Comparison of ENCODE assay signal across 26 cellular contexts in genomic region chr6:30116724-30117123, GRCh38. TPM values are rescaled to one million over a fixed set of nuclear protein-coding genes. Genes with fewer than 3 reads are reported as not detected.
DNase-seq lines count a peak whose midpoint lies in the region; ATAC-seq and TF ChIP-seq lines count a peak whose summit lies in the region.
"Had no signal": no experiment of that assay in that cellular context is flagged by ENCODE, and none has a peak within 500 bp of the region (broad histone marks: within the 10 kb centered on the region; RNA-seq: fewer than 3 reads in every experiment).

No MANE protein-coding gene starts in this region.

- H3K9me3 ChIP-seq in HEK293 (ENCODE audit: control insufficient read depth, insufficient read depth, low read depth, low read length) = no peaks in the 10 kb centered on the region
- H3K9me3 ChIP-seq in neural progenitor cell (ENCODE audit: low read depth) = no peaks in the 10 kb centered on the region
- H3K9me3 ChIP-seq: right atrium auricular region, tibial artery had no signal

- DNase-seq in AG10803 (ENCODE audit: low read depth) = no peak
- DNase-seq in chondrocyte (ENCODE audit: low spot score) = no peak
- no peak for DNase-seq in neural progenitor cell (ENCODE audit: low spot score)
- no peak for DNase-seq in HT-29 (ENCODE audit: low spot score)
- no peak for DNase-seq in GM20000 (ENCODE audit: low spot score)
- DNase-seq: activated CD4-positive, alpha-beta T cell treated with anti-CD3 and anti-CD28 coated beads for 48 hours; activated gamma-delta T cell treated with Interleukin-2 at 50 U/mL for 16 hours; activated naive CD8-positive, alpha-beta T cell treated with anti-CD3 and anti-CD28 coated beads, Interleukin-2, amount 50 U/mL, for 24 hours; activated T-cell treated with anti-CD3 and anti-CD28 coated beads, Interleukin-2, amount 50 U/mL, for 24 hours; CD4-positive, alpha-beta T cell; GM23248; islet precursor cell; NCI-H446; NCI-H774; T-helper 2 cell; tibial artery had no signal

- peaks cover 27% of the 10 kb centered on the region for H3K27me3 Mint-ChIP-seq in chondrocyte (ENCODE audit: low read depth)
- H3K27me3 Mint-ChIP-seq in neural progenitor cell (ENCODE audit: insufficient read depth, low read depth) = peaks cover 14% of the 10 kb centered on the region

- no peaks in the 10 kb centered on the region for H3F3A ChIP-seq in neural progenitor cell (ENCODE audit: low read depth)

- TF ChIP-seq CTCF in AG10803 (conservative IDR thresholded peaks at IDR 0.05; ENCODE audit: low read length) (peak; percentile 11; the same call in 1 of the 2 replicates), HEK293 (tag by site-specific recombination; IDR thresholded peaks at IDR 0.05) (no peak), chondrocyte (IDR thresholded peaks at IDR 0.05) (peak; percentile 60), neural progenitor cell (IDR thresholded peaks at IDR 0.05) (peak; percentile 22), GM20000 (IDR thresholded peaks at IDR 0.05; ENCODE audit: extremely low read depth, missing control alignments) (no peak)

- H3K36me3 Mint-ChIP-seq in chondrocyte (ENCODE audit: low read depth) (no peaks in the 10 kb centered on the region), neural progenitor cell (no peaks in the 10 kb centered on the region)

- peaks cover 60% of the 10 kb centered on the region for H3K27me3 ChIP-seq in neural progenitor cell
- H3K27me3 ChIP-seq: right atrium auricular region had no signal

- H3K4me3 Mint-ChIP-seq in chondrocyte (ENCODE audit: unreplicated experiment) (no peak overlapping the region), neural progenitor cell (no peak overlapping the region)
- H3K4me3 Mint-ChIP-seq: activated naive CD8-positive, alpha-beta T cell treated with anti-CD3 and anti-CD28 coated beads, Interleukin-2, amount 50 U/mL, for 24 hours; activated T-cell treated with anti-CD3 and anti-CD28 coated beads, Interleukin-2, amount 50 U/mL, for 24 hours; CD4-positive, alpha-beta T cell; nephron had no signal

- no peaks in the 10 kb centered on the region for H4K20me1 ChIP-seq in neural progenitor cell (ENCODE audit: low read depth)

- H3K9me3 Mint-ChIP-seq in chondrocyte (ENCODE audit: low read depth) (no peaks in the 10 kb centered on the region), neural progenitor cell (no peaks in the 10 kb centered on the region)
- H3K9me3 Mint-ChIP-seq: activated naive CD8-positive, alpha-beta T cell treated with anti-CD3 and anti-CD28 coated beads, Interleukin-2, amount 50 U/mL, for 24 hours; activated T-cell treated with anti-CD3 and anti-CD28 coated beads, Interleukin-2, amount 50 U/mL, for 24 hours; CD4-positive, alpha-beta T cell; nephron had no signal

- H3K27ac ChIP-seq in HEK293 (ENCODE audit: extremely low read depth, low read depth, low read length) (no peak overlapping the region), neural progenitor cell (no peak overlapping the region)
- H3K27ac ChIP-seq: epithelial cell of prostate, GM23248, parathyroid adenoma, right atrium auricular region, tibial artery had no signal

- no peaks in the 10 kb centered on the region for H3K79me2 ChIP-seq in neural progenitor cell (ENCODE audit: low read depth)
- H3K79me2 ChIP-seq: parathyroid adenoma had no signal

- H3K27ac Mint-ChIP-seq in chondrocyte (ENCODE audit: unreplicated experiment) (no peak overlapping the region), neural progenitor cell (no peak overlapping the region)
- H3K27ac Mint-ChIP-seq: activated naive CD8-positive, alpha-beta T cell treated with anti-CD3 and anti-CD28 coated beads, Interleukin-2, amount 50 U/mL, for 24 hours; activated T-cell treated with anti-CD3 and anti-CD28 coated beads, Interleukin-2, amount 50 U/mL, for 24 hours; CD4-positive, alpha-beta T cell; nephron had no signal

- H3K4me1 ChIP-seq in HEK293 (ENCODE audit: control insufficient read depth, insufficient read depth, low read length) (no peaks in the 10 kb centered on the region), neural progenitor cell (no peaks in the 10 kb centered on the region)
- H3K4me1 ChIP-seq: parathyroid adenoma, right atrium auricular region, tibial artery had no signal

- CTCF ChIA-PET in HEK293 (lab: Yijun Ruan, JAX) = interaction anchor here (0.6 to 6.8 kb wide), 6 partner anchors 12 to 379 kb away, joined by 3 to 78 read pairs (median 4); no protein-coding TSS in a partner anchor

- H2AFZ ChIP-seq in neural progenitor cell (replicated peaks) = no peak overlapping the region
- H2AFZ ChIP-seq: GM23248, parathyroid adenoma had no signal

- ATAC-seq in GM21526 (IDR thresholded peaks at IDR 0.05; ENCODE audit: low FRiP score, unreplicated experiment) = no peak
- ATAC-seq: activated naive CD8-positive, alpha-beta T cell treated with anti-CD3 and anti-CD28 coated beads, Interleukin-2, amount 50 U/mL, for 24 hours; GM12878 had no signal

- H3K4me1 Mint-ChIP-seq in chondrocyte (ENCODE audit: low read depth) (no peaks in the 10 kb centered on the region), neural progenitor cell (no peaks in the 10 kb centered on the region)
- H3K4me1 Mint-ChIP-seq: nephron had no signal

- no peak overlapping the region for H3K4me3 ChIP-seq in AG10803 (ENCODE audit: low read length)
- H3K4me3 ChIP-seq in HEK293 (ENCODE audit: low read depth, low read length) = no peak overlapping the region
- no peak overlapping the region for H3K4me3 ChIP-seq in neural progenitor cell
- H3K4me3 ChIP-seq: GM12878, GM23248, right atrium auricular region, tibial artery had no signal

- H3K4me2 ChIP-seq in neural progenitor cell = no peak overlapping the region

- no peaks in the 10 kb centered on the region for H3K36me3 ChIP-seq in HEK293 (ENCODE audit: control insufficient read depth in 2 of 2, insufficient read depth in 1 of 2, low read length in 2 of 2)
- no peaks in the 10 kb centered on the region for H3K36me3 ChIP-seq in neural progenitor cell
- H3K36me3 ChIP-seq: right atrium auricular region, tibial artery had no signal

- POLR2A ChIA-PET in HEK293 (lab: Yijun Ruan, JAX) = no interaction called here

- H3K9ac ChIP-seq in neural progenitor cell = no peak overlapping the region
- H3K9ac ChIP-seq: GM23248, parathyroid adenoma had no signal

TF ChIP-seq in HEK293, 187 proteins besides CTCF, POLR2A, EP300 and RAD21:
- TF ChIP-seq ZNF2 (tag by site-specific recombination; IDR thresholded peaks at IDR 0.05) (no peak), ZBTB17 (tag by site-specific recombination; IDR thresholded peaks at IDR 0.05) (peak; percentile 57)

RNA-seq across cellular contexts. Expression of gene TRIM31, which starts 3.8 kb away (rescaled TPM):
- total RNA-seq in chondrocyte (not detected in 3 replicates), neural progenitor cell (ENCODE audit: low replicate concordance) (not detected in 2 replicates)
- 112 and 119 TPM in 2 replicates for total RNA-seq in HT-29 (2014; rRNA removed; shearing (Covaris generic))
- total RNA-seq: CD4-positive, alpha-beta T cell; GM23248; right atrium auricular region had no signal

RNA-seq across cellular contexts. Expression of gene TRIM40, which starts 19.2 kb away (rescaled TPM):
- total RNA-seq in chondrocyte (not detected in 3 replicates), neural progenitor cell (ENCODE audit: low replicate concordance) (not detected in 2 replicates)
- not detected in 2 replicates for total RNA-seq in HT-29 (2014; rRNA removed; shearing (Covaris generic))
- total RNA-seq: CD4-positive, alpha-beta T cell; Daoy; GM12878; GM23248; right atrium auricular region had no signal

RNA-seq across cellular contexts. Expression of gene RNF39, which starts 41.2 kb away (rescaled TPM):
- total RNA-seq in chondrocyte = not detected in 3 replicates
- not detected in 2 replicates for total RNA-seq in neural progenitor cell (ENCODE audit: low replicate concordance)
- total RNA-seq in HT-29 (2014; rRNA removed; shearing (Covaris generic)) = 3.8 and 6.5 TPM in 2 replicates
- total RNA-seq: CD4-positive, alpha-beta T cell; GM12878; GM23248; liver; mononuclear cell had no signal

RNA-seq across cellular contexts. Expression of gene TRIM10, which starts 44.3 kb away (rescaled TPM):
- not detected in 3 replicates for total RNA-seq in chondrocyte
- not detected in 2 replicates for total RNA-seq in neural progenitor cell (ENCODE audit: low replicate concordance)
- 1.2 and 2.1 TPM in 2 replicates for total RNA-seq in HT-29 (2014; rRNA removed; shearing (Covaris generic))
- total RNA-seq: CD4-positive, alpha-beta T cell; Daoy; GM12878; right atrium auricular region had no signal

RNA-seq across cellular contexts. Expression of gene TRIM15, which starts 46.6 kb away (rescaled TPM):
- total RNA-seq in chondrocyte = not detected in 3 replicates
- not detected in 2 replicates for total RNA-seq in neural progenitor cell (ENCODE audit: low replicate concordance)
- 13.3 and 15.1 TPM in 2 replicates for total RNA-seq in HT-29 (2014; rRNA removed; shearing (Covaris generic))
- total RNA-seq: CD4-positive, alpha-beta T cell; GM12878; GM23248; mononuclear cell; right atrium auricular region had no signal

Comparison
In these comparisons a context has a peak if more than half of its experiments do, and no peak if none do; other contexts are left out.
1. CTCF ChIP-seq: peak in AG10803 (single experiment), chondrocyte (single experiment) and neural progenitor cell (single experiment); none in HEK293 (single experiment) and GM20000 (single experiment).
2. RNA of gene TRIM31, which starts 3.8 kb away (total RNA-seq): 112 to 119 TPM in HT-29; not detected in chondrocyte and not detected in neural progenitor cell; every median in the first group is over 100 times any median in the second.